Comparison of ENCODE assay signal across 4 cellular contexts in genomic region chr20:4224282-4224681, GRCh38. TPM values are rescaled to one million over a fixed set of nuclear protein-coding genes. Genes with fewer than 3 reads are reported as not detected.
"Had no signal": no experiment of that assay in that cellular context is flagged by ENCODE, and none has a peak within 500 bp of the region (broad histone marks: within the 10 kb centered on the region; RNA-seq: fewer than 3 reads in every experiment).

No MANE protein-coding gene starts in this region.

RNA-seq across cellular contexts. Expression of gene ADRA1D, which starts 24.8 kb away (rescaled TPM):
- total RNA-seq: activated CD4-positive, alpha-beta memory T cell treated with anti-CD3 and anti-CD28 coated beads, Interleukin-2, amount 10 ng/mL, durations not matched to agents 7 days and 5 days; activated CD4-positive, alpha-beta T cell treated with anti-CD3 and anti-CD28 coated beads for 36 hours; naive thymus-derived CD4-positive, alpha-beta T cell; subcutaneous adipose tissue had no signal
- polyA plus RNA-seq: naive thymus-derived CD4-positive, alpha-beta T cell had no signal
